In the genomic region with DNA sequence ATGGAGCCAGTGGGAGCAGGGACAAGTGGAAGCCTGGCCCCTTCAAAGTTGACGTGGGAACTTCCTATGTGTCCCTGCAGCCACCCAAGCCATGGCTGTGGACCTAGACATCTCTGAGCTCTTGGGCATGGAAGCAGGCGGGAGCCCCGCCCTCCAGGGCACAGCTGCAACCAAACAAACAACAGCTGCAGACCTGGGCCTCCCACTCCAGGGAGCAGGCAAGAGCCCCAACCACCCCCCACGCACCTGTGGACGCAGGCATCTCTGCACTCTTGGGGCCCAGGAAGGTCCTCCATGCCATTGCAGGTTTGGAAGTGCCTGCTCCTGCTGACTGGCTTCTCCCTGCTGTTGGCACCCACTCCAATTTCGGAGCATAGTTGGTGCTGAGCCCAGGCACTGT, we compare ENCODE assay signal across 9 cellular contexts.
"Had no signal": no experiment of that assay in that cellular context is flagged by ENCODE, and none has a peak within 500 bp of the region (broad histone marks: within the 10 kb centered on the region; RNA-seq: fewer than 3 reads in every experiment).

No MANE protein-coding gene starts in this region.

- DNase-seq: GM23248, GOT3, H7, H9, HCEC 1CT, HFFc6 had no signal

- H3K4me1 ChIP-seq: HAP-1 had no signal

- ATAC-seq: GM23338, HCT116 had no signal

- H3K27ac ChIP-seq: GM23248 had no signal

- H3K36me3 ChIP-seq: HAP-1 had no signal

- H3K9me3 ChIP-seq: HAP-1 had no signal

- H3K4me3 ChIP-seq: GM23248, GM23338, HAP-1 had no signal
